Comparison of ENCODE assay signal across 8 cellular contexts in the genomic region with DNA sequence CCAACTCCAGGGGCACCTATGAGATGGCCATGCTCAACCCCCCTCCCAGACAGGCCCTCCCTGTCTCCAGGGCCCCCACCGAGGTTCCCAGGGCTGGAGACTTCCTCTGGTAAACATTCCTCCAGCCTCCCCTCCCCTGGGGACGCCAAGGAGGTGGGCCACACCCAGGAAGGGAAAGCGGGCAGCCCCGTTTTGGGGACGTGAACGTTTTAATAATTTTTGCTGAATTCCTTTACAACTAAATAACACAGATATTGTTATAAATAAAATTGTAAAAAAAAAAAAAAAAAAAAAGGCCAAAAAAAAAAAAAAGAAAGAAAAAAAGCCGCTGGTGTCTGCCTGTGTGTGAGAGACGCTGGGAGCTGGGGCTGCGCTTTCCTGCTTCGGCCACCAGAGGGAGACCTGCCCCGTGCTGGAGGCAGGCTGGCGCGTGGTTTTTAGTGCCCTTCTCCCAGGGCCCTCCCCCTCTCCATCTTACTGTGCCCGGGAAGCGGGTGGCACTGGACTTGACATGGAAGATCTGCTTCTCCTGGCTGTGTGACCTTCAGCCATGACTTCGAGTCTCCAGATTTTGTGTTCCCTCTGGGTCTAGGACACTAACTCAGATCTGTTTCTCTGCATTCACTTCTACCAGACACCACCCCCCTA. TPM values are rescaled to one million over a fixed set of nuclear protein-coding genes. Genes with fewer than 3 reads are reported as not detected.
A peak's percentile ranks its signal among the peaks of the same experiment; 100 is the strongest.
DNase-seq lines count a peak whose midpoint lies in the region; ATAC-seq and TF ChIP-seq lines count a peak whose summit lies in the region.

No MANE protein-coding gene starts in this region.

- WGBS in esophagus squamous epithelium, 2 donors = 1 to 9% methylated on average over 15 to 16 of the region's 16 CpGs
- 3 to 9% (median 7%) methylated on average over 16 of the region's 16 CpGs for WGBS in stomach, 5 donors

- peak; percentile 52 to 60 for ATAC-seq in activated T-cell treated with anti-CD3 and anti-CD28 coated beads, Interleukin-2, amount 50 U/mL, for 72 hours (replicated peaks in 1 of 2)

- peaks cover 41% of the 10 kb centered on the region for H3K27me3 Mint-ChIP-seq in activated T-cell treated with anti-CD3 and anti-CD28 coated beads, Interleukin-2, amount 50 U/mL, for 72 hours (ENCODE audit: low read depth)
- H3K27me3 Mint-ChIP-seq in nephron (ENCODE audit: low read depth) = peaks cover 45% of the 10 kb centered on the region

- intact Hi-C loops in esophagus squamous epithelium (cut with DNase I) = no loop called here
- intact Hi-C loops in stomach (cut with DNase I; ENCODE audit: low total_unique reads) = loop anchor here (5.0 kb wide), 1 partner anchor 34 kb away; no protein-coding TSS in a partner anchor

- TF ChIP-seq CTCF in esophagus squamous epithelium (IDR thresholded peaks at IDR 0.05) (peak; percentile 86 to 95 (median 92)), nephron (IDR thresholded peaks at IDR 0.05; ENCODE audit: unreplicated experiment in 3 of 3) (peak; percentile 92 to 93 (median 92)), stomach (IDR thresholded peaks at IDR 0.05) (peak in 6 of 7 experiments; percentile 69 to 99 (median 94))

- H3K36me3 Mint-ChIP-seq in activated T-cell treated with anti-CD3 and anti-CD28 coated beads, Interleukin-2, amount 50 U/mL, for 72 hours (ENCODE audit: insufficient read depth in 2 of 2) = peaks cover 0 to 3% of the 10 kb centered on the region in 2 donors
- peaks cover 11% of the 10 kb centered on the region for H3K36me3 Mint-ChIP-seq in nephron (ENCODE audit: low read depth)

- no peaks in the 10 kb centered on the region for H3K9me3 Mint-ChIP-seq in activated T-cell treated with anti-CD3 and anti-CD28 coated beads, Interleukin-2, amount 50 U/mL, for 72 hours
- no peaks in the 10 kb centered on the region for H3K9me3 Mint-ChIP-seq in nephron

- H3K4me3 ChIP-seq in esophagus squamous epithelium (no peak overlapping the region), stomach (no peak overlapping the region)

- H3K4me1 ChIP-seq in esophagus squamous epithelium = peaks cover 29 to 54% (median 35%) of the 10 kb centered on the region in 3 donors
- peaks cover 19 to 47% (median 40%) of the 10 kb centered on the region in 4 donors for H3K4me1 ChIP-seq in stomach

- no peak for TF ChIP-seq POLR2A in esophagus squamous epithelium (IDR thresholded peaks at IDR 0.05)
- TF ChIP-seq POLR2A in stomach (IDR thresholded peaks at IDR 0.05) = no peak

- H3K4me1 Mint-ChIP-seq in activated T-cell treated with anti-CD3 and anti-CD28 coated beads, Interleukin-2, amount 50 U/mL, for 72 hours (ENCODE audit: low read depth) = peaks cover 32% of the 10 kb centered on the region
- H3K4me1 Mint-ChIP-seq in nephron = peaks cover 37% of the 10 kb centered on the region

- peaks cover 7 to 48% (median 19%) of the 10 kb centered on the region in 3 donors for H3K36me3 ChIP-seq in esophagus squamous epithelium
- H3K36me3 ChIP-seq in stomach = peaks cover 13 to 47% (median 47%) of the 10 kb centered on the region in 4 donors

- H3K27ac ChIP-seq in esophagus squamous epithelium (no peak overlapping the region), stomach (no peak overlapping the region)

- no peak for TF ChIP-seq EP300 in stomach (IDR thresholded peaks at IDR 0.05)

- no peak overlapping the region for H3K27ac Mint-ChIP-seq in activated T-cell treated with anti-CD3 and anti-CD28 coated beads, Interleukin-2, amount 50 U/mL, for 72 hours
- H3K27ac Mint-ChIP-seq in nephron = peak overlapping the region in 1 of 3 experiments; percentile 50

- no peak overlapping the region for H3K4me3 Mint-ChIP-seq in activated T-cell treated with anti-CD3 and anti-CD28 coated beads, Interleukin-2, amount 50 U/mL, for 72 hours
- peak overlapping the region in 1 of 3 experiments; percentile 35 for H3K4me3 Mint-ChIP-seq in nephron

- DNase-seq in NK-92 treated with Interleukin-12 subunit alpha and Interleukin-12 subunit beta, amount 100 ng/mL, for 24 hours (lab: John Stamatoyannopoulos, UW) = peak; percentile 47
- no peak for DNase-seq in NK-92 (lab: John Stamatoyannopoulos, UW; ENCODE audit: unreplicated experiment)
- DNase-seq in LHCN-M2 (ENCODE audit: low read depth) = peak; percentile 82
- peak; percentile 87 for DNase-seq in RKO (ENCODE audit: low spot score)
- DNase-seq in activated T-cell treated with anti-CD3 and anti-CD28 coated beads, Interleukin-2, amount 50 U/mL, for 72 hours = peak; percentile 84 to 86
- DNase-seq in esophagus squamous epithelium (lab: John Stamatoyannopoulos, UW) = no peak
- DNase-seq in stomach = peak; percentile 87

- H3K27me3 ChIP-seq in esophagus squamous epithelium = peaks cover 0 to 46% (median 6%) of the 10 kb centered on the region in 4 donors
- peaks cover 18 to 48% (median 40%) of the 10 kb centered on the region in 3 donors for H3K27me3 ChIP-seq in stomach

- no peaks in the 10 kb centered on the region for H3K9me3 ChIP-seq in esophagus squamous epithelium
- no peaks in the 10 kb centered on the region for H3K9me3 ChIP-seq in stomach

RNA-seq across cellular contexts. Expression of gene NXPH4, which starts 3.4 kb away (rescaled TPM):
- 1.2 and 1.4 TPM in 2 replicates for total RNA-seq in LHCN-M2 (2014; rRNA removed)
- 3.1 TPM for polyA plus RNA-seq in LHCN-M2 (2012)
- total RNA-seq in activated T-cell treated with anti-CD3 and anti-CD28 coated beads, Interleukin-2, amount 50 U/mL, for 72 hours = 1 to 10 TPM; 1.5 to 2.3 TPM
- total RNA-seq in esophagus squamous epithelium = 1 to 10 TPM in 2 of 4 donors, under 1 TPM in 2; 0.21 to 5.0 (median 2.5) TPM
- under 1 TPM in 1 of 5 donors, not detected in 4; 0.18 TPM for total RNA-seq in stomach
- under 1 TPM in 2 of 3 donors, not detected in 1; 0.30 to 0.44 TPM for polyA plus RNA-seq in stomach

RNA-seq across cellular contexts. Expression of gene SHMT2, which starts 16.3 kb away (rescaled TPM):
- 143 and 171 TPM in 2 replicates for total RNA-seq in LHCN-M2 (2014; rRNA removed)
- polyA plus RNA-seq in LHCN-M2 (2012) = 139 TPM
- total RNA-seq in activated T-cell treated with anti-CD3 and anti-CD28 coated beads, Interleukin-2, amount 50 U/mL, for 72 hours = 100 to 1,000 TPM; 507 to 550 TPM
- 100 to 1,000 TPM in 1 of 4 donors, 10 to 100 TPM in 3; 56.1 to 104 (median 76.6) TPM for total RNA-seq in esophagus squamous epithelium
- total RNA-seq in stomach = 10 to 100 TPM; 26.1 to 93.7 (median 77.8) TPM
- polyA plus RNA-seq in stomach = 10 to 100 TPM; 54.6 to 59.0 (median 57.1) TPM

RNA-seq across cellular contexts. Expression of gene STAC3, which starts 37.8 kb away (rescaled TPM):
- total RNA-seq in LHCN-M2 (2014; rRNA removed) = 10.0 and 29.8 TPM in 2 replicates
- 7.8 TPM for polyA plus RNA-seq in LHCN-M2 (2012)
- total RNA-seq in activated T-cell treated with anti-CD3 and anti-CD28 coated beads, Interleukin-2, amount 50 U/mL, for 72 hours = 1 to 10 TPM; 3.5 to 4.2 TPM
- total RNA-seq in esophagus squamous epithelium = under 1 TPM; 0.29 to 0.95 (median 0.47) TPM
- 1 to 10 TPM in 2 of 5 donors, under 1 TPM in 2, not detected in 1; 0.55 to 5.1 (median 1.6) TPM for total RNA-seq in stomach
- polyA plus RNA-seq in stomach = 1 to 10 TPM; 1.3 to 3.8 (median 3.5) TPM

Comparison
In these comparisons a context has a peak if more than half of its experiments do, and no peak if none do; other contexts are left out.
1. DNase-seq: peak in NK-92 treated with Interleukin-12 subunit alpha and Interleukin-12 subunit beta, amount 100 ng/mL, for 24 hours (single experiment), LHCN-M2 (single experiment), RKO (single experiment), activated T-cell treated with anti-CD3 and anti-CD28 coated beads, Interleukin-2, amount 50 U/mL, for 72 hours (2 of 2) and stomach (single experiment); none in NK-92 (single experiment) and esophagus squamous epithelium (single experiment).
2. Peak in every context shown above with its lines, with median percentiles within 50 percentile points of each other: CTCF ChIP-seq.